Comparison of ENCODE assay signal across 8 cellular contexts in genomic region chr14:89186850-89187376, GRCh38.
DNase-seq lines count a peak whose midpoint lies in the region; ATAC-seq, FAIRE-seq and TF ChIP-seq lines count a peak whose summit lies in the region.

No MANE protein-coding gene starts in this region.

- no peak for FAIRE-seq in GM12878 (lab: Jason Lieb, UNC)

- RAD21 ChIA-PET in GM12878 (lab: Charles Lee; ENCODE audit: unreplicated experiment): no interaction called here

- intact Hi-C loops in GM12878 (cut with micrococcal nuclease; ENCODE audit: unreplicated experiment): no loop called here

- SMC1A ChIA-PET in GM12878 (lab: Charles Lee; ENCODE audit: uncharacterized antibody, unreplicated experiment): interaction anchor here (1.0 kb wide), 1 partner anchor 19 kb away, joined by 4 read pairs; no protein-coding TSS in a partner anchor

- TF ChIP-seq POLR2A in GM12878 (IDR thresholded peaks at IDR 0.05; ENCODE audit: low read depth, low read length): no peak

- no peak overlapping the region for H3K4me2 ChIP-seq in GM12878 (ENCODE audit: control insufficient read depth, insufficient read depth)
- no peak overlapping the region for H3K4me2 ChIP-seq in osteoblast (ENCODE audit: insufficient read depth, low read length)

- H3K36me3 ChIP-seq in GM12878 (ENCODE audit: control insufficient read depth in 2 of 2, insufficient read depth in 2 of 2, low read length in 1 of 2): peaks cover 3 to 17% of the 10 kb centered on the region in 2 experiments; a peak in 3 of 4 replicates
- H3K36me3 ChIP-seq in osteoblast (ENCODE audit: insufficient read depth, low read length): no peaks in the 10 kb centered on the region

- no peak for TF ChIP-seq CTCF in GM12878 (IDR thresholded peaks at IDR 0.05 in 2 of 3, conservative IDR thresholded peaks at IDR 0.05 in 1 of 3; ENCODE audit: control insufficient read depth in 2 of 3, extremely low read depth in 1 of 3, insufficient read depth in 1 of 3, low read depth in 3 of 3, low read length in 3 of 3)
- TF ChIP-seq CTCF in osteoblast (IDR thresholded peaks at IDR 0.05; ENCODE audit: extremely low read depth, low read depth, low read length): no peak

- TF ChIP-seq RAD21 in GM12878 (IDR thresholded peaks at IDR 0.05; ENCODE audit: insufficient read depth, low read depth, low read length): no peak

- no peaks in the 10 kb centered on the region for H4K20me1 ChIP-seq in GM12878 (ENCODE audit: control insufficient read depth, insufficient read depth)
- H4K20me1 ChIP-seq in osteoblast (ENCODE audit: insufficient read depth, low read length): peaks cover 5% of the 10 kb centered on the region

- POLR2A ChIA-PET in GM12878 (lab: Charles Lee): no interaction called here

- H3K27me3 ChIP-seq in GM12878 (replicated peaks in 1 of 2; ENCODE audit: control insufficient read depth in 2 of 2, insufficient read depth in 2 of 2, low read length in 1 of 2) (no peaks in the 10 kb centered on the region), osteoblast (ENCODE audit: insufficient read depth, low read length) (no peaks in the 10 kb centered on the region)

- TF ChIP-seq EP300 in GM12878 (IDR thresholded peaks at IDR 0.05; ENCODE audit: borderline replicate concordance in 1 of 2, control insufficient read depth in 1 of 2, low read depth in 2 of 2, low read length in 2 of 2): no peak

- H2AFZ ChIP-seq in GM12878 (ENCODE audit: control insufficient read depth, low read depth, low read length) (no peak overlapping the region), osteoblast (ENCODE audit: low read length) (no peak overlapping the region)

- ATAC-seq in GM18511 (IDR thresholded peaks at IDR 0.05; ENCODE audit: unreplicated experiment) (peak; percentile 76), HG03342 (IDR thresholded peaks at IDR 0.05; ENCODE audit: unreplicated experiment) (peak; percentile 62), GM12878 (peak; percentile 27; the same call in 1 of the 3 replicates)

- no peak overlapping the region for H3K9ac ChIP-seq in GM12878 (ENCODE audit: control insufficient read depth, insufficient read depth, low read length)

- H3K4me3 ChIP-seq in GM12878 (no peak overlapping the region), osteoblast (ENCODE audit: insufficient read depth, low read length) (no peak overlapping the region)

- no TSS peak for BruUV-seq in GM12878 (replicated peaks; lab: Mats Ljungman, UMichigan)

- H3K79me2 ChIP-seq in GM12878 (ENCODE audit: control insufficient read depth, insufficient read depth, low read length) (no peaks in the 10 kb centered on the region), osteoblast (ENCODE audit: insufficient read depth, low read length) (no peaks in the 10 kb centered on the region)

- CTCF ChIA-PET in GM12878 (lab: Yijun Ruan, JAX): interaction anchor here (0.9 kb wide), 1 partner anchor 9 kb away, joined by 3 read pairs; no protein-coding TSS in a partner anchor

- H3K4me1 ChIP-seq in GM12878 (ENCODE audit: control insufficient read depth, insufficient read depth, low read length) (peaks cover 7% of the 10 kb centered on the region), osteoblast (ENCODE audit: insufficient read depth, low read length) (peaks cover 9% of the 10 kb centered on the region)

- WGBS in GM12878 (ENCODE audit: insufficient coverage, insufficient replicate concordance, low lambda C conversion rate, missing lambda C conversion rate): 40% methylated on average over 7 of the region's 7 CpGs

- in situ Hi-C loops in GM12878 (cut with MboI): no loop called here

- H3K9me3 ChIP-seq in GM12878 (replicated peaks; ENCODE audit: control insufficient read depth, insufficient read depth, low read length): no peaks in the 10 kb centered on the region
- no peaks in the 10 kb centered on the region for H3K9me3 ChIP-seq in osteoblast (ENCODE audit: low read depth, low read length)

- no peak for DNase-seq in GM12878 (ENCODE audit: low read depth, low spot score)
- peak; percentile 57 for DNase-seq in mucosa of gallbladder (ENCODE audit: low spot score)
- DNase-seq in NOMO-1 (lab: John Stamatoyannopoulos, UW; ENCODE audit: unreplicated experiment in 2 of 2): no peak
- no peak for DNase-seq in osteoblast (ENCODE audit: insufficient read length, low spot score, missing footprints)
- DNase-seq in AG20443 (ENCODE audit: low spot score): no peak
- DNase-seq in HUDEP-2 (lab: John Stamatoyannopoulos, UW; ENCODE audit: unreplicated experiment in 76 of 76): no peak

- H3K27ac ChIP-seq in GM12878 (ENCODE audit: control insufficient read depth, insufficient read depth): no peak overlapping the region
- no peak overlapping the region for H3K27ac ChIP-seq in osteoblast (ENCODE audit: low read depth, low read length)

TF ChIP-seq in GM12878, 131 proteins besides CTCF, POLR2A, EP300 and RAD21:
- TF ChIP-seq, protein P1, sequence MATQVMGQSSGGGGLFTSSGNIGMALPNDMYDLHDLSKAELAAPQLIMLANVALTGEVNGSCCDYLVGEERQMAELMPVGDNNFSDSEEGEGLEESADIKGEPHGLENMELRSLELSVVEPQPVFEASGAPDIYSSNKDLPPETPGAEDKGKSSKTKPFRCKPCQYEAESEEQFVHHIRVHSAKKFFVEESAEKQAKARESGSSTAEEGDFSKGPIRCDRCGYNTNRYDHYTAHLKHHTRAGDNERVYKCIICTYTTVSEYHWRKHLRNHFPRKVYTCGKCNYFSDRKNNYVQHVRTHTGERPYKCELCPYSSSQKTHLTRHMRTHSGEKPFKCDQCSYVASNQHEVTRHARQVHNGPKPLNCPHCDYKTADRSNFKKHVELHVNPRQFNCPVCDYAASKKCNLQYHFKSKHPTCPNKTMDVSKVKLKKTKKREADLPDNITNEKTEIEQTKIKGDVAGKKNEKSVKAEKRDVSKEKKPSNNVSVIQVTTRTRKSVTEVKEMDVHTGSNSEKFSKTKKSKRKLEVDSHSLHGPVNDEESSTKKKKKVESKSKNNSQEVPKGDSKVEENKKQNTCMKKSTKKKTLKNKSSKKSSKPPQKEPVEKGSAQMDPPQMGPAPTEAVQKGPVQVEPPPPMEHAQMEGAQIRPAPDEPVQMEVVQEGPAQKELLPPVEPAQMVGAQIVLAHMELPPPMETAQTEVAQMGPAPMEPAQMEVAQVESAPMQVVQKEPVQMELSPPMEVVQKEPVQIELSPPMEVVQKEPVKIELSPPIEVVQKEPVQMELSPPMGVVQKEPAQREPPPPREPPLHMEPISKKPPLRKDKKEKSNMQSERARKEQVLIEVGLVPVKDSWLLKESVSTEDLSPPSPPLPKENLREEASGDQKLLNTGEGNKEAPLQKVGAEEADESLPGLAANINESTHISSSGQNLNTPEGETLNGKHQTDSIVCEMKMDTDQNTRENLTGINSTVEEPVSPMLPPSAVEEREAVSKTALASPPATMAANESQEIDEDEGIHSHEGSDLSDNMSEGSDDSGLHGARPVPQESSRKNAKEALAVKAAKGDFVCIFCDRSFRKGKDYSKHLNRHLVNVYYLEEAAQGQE (IDR thresholded peaks at IDR 0.05; ENCODE audit: low read depth, low read length): no peak
- TF ChIP-seq ATF3 (IDR thresholded peaks at IDR 0.05; ENCODE audit: borderline replicate concordance, extremely low read depth, low read depth, low read length): no peak
- TF ChIP-seq TCF12 (IDR thresholded peaks at IDR 0.05; ENCODE audit: low read depth, low read length): no peak
